19 cellular contexts compared by ENCODE assay signal in the genomic region with DNA sequence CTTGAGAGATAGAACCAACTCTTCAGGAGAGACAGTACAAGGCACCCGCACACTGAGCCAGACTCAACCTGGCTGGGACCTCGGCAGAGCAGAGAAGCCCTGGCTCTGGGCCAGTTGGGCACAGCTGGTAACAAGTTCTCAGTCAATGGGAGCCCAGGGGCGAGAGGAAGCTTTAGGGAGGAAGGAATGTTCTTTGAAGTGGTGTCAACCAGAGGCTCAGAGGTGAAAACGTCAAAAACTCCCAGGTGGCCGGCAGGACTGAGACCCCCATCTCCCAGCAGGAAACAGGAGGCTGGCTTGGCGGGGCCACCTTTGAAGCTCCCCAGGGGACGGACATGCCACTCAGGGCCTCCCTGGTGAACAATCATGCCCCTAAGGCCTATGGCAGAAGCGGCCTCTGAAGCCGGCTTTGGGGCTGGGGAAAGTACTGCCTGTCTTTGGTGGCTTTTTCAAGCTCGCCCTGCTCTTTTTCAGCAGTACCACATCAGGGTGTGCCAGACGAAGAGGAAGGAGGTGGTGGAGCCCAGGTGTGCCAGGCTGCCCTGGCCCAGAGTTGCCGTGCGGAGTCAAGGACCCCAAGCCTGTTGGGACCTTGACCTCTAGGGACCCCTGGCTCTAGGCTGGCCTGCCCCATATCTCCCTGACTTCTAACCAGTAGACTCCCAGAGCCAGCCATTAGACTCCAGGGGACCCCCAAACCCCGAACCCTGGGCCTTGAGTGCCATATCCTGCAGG. TPM values are rescaled to one million over a fixed set of nuclear protein-coding genes. Genes with fewer than 3 reads are reported as not detected.
DNase-seq lines count a peak whose midpoint lies in the region; ATAC-seq and TF ChIP-seq lines count a peak whose summit lies in the region.
"Had no signal": no experiment of that assay in that cellular context is flagged by ENCODE, and none has a peak within 500 bp of the region (broad histone marks: within the 10 kb centered on the region; RNA-seq: fewer than 3 reads in every experiment).

No MANE protein-coding gene starts in this region.

- no peak overlapping the region for H2AFZ ChIP-seq in HCT116 (ENCODE audit: low read depth, low read length, poor library complexity, severe bottlenecking)

- no peak overlapping the region for H3K27ac ChIP-seq in BLaER1 treated with 17β-estradiol and CSF1 and Interleukin-3, amounts not matched to agents 10 nM and 100 nM
- H3K27ac ChIP-seq in HCT116 (ENCODE audit: low read depth, low read length) (no peak overlapping the region), heart right ventricle (no peak overlapping the region)
- H3K27ac ChIP-seq: brain microvascular endothelial cell, C4-2B, dorsolateral prefrontal cortex, prostate gland had no signal

- H4K20me1 ChIP-seq in BLaER1 treated with 17β-estradiol and CSF1 and Interleukin-3, amounts not matched to agents 10 nM and 100 nM = peaks cover 0 to 34% (median 3%) of the 10 kb centered on the region in 11 experiments; a peak in 11 of 22 replicates
- H4K20me1 ChIP-seq in HCT116 (ENCODE audit: insufficient read depth) = no peaks in the 10 kb centered on the region

- CTCF ChIA-PET in HCT116 (lab: Charles Lee) = no interaction called here

- BruUV-seq in HCT116 (replicated peaks; lab: Mats Ljungman, UMichigan) = no TSS peak

- RAD21 ChIA-PET in HCT116 (lab: Charles Lee; ENCODE audit: low non-redundant PET in 1 of 2, low total read pairs in 2 of 2, uncharacterized antibody in 2 of 2, unreplicated experiment in 2 of 2) = no interaction called here

- no peaks in the 10 kb centered on the region for H3K9me2 ChIP-seq in HCT116 (ENCODE audit: insufficient read depth)

- no peaks in the 10 kb centered on the region for H3K27me3 ChIP-seq in BLaER1 treated with 17β-estradiol and CSF1 and Interleukin-3, amounts not matched to agents 10 nM and 100 nM
- H3K27me3 ChIP-seq in HCT116 (ENCODE audit: insufficient read depth, low read length) (peaks cover 45% of the 10 kb centered on the region), heart right ventricle (peaks cover 0 to 5% (median 0%) of the 10 kb centered on the region in 7 donors)

- H3K4me3 ChIP-seq in BLaER1 treated with 17β-estradiol and CSF1 and Interleukin-3, amounts not matched to agents 10 nM and 100 nM = no peak overlapping the region
- H3K4me3 ChIP-seq in HCT116 (replicated peaks in 1 of 2; ENCODE audit: low read depth in 1 of 2, low read length in 2 of 2) (no peak overlapping the region), heart right ventricle (no peak overlapping the region)
- H3K4me3 ChIP-seq: dorsolateral prefrontal cortex, prostate gland had no signal

- intact Hi-C loops in HCT116 (cut with micrococcal nuclease) = no loop called here
- intact Hi-C loops in heart right ventricle (cut with DNase I) = no loop called here

- H3K9me3 ChIP-seq in BLaER1 treated with 17β-estradiol and CSF1 and Interleukin-3, amounts not matched to agents 10 nM and 100 nM (replicated peaks in 1 of 11) = no peaks in the 10 kb centered on the region
- no peaks in the 10 kb centered on the region for H3K9me3 ChIP-seq in HCT116 (ENCODE audit: control insufficient read depth in 1 of 2, insufficient read depth in 1 of 2, low read depth in 1 of 2, low read length in 2 of 2)
- H3K9me3 ChIP-seq in heart right ventricle = no peaks in the 10 kb centered on the region
- H3K9me3 ChIP-seq: prostate gland had no signal

- 49 to 54% methylated on average over 14 of the region's 14 CpGs for WGBS in heart right ventricle, 2 donors

- H3K9ac ChIP-seq in BLaER1 treated with 17β-estradiol and CSF1 and Interleukin-3, amounts not matched to agents 10 nM and 100 nM = no peak overlapping the region
- H3K9ac ChIP-seq in HCT116 (ENCODE audit: low read length) = no peak overlapping the region

- no peaks in the 10 kb centered on the region for H3K36me3 ChIP-seq in BLaER1 treated with 17β-estradiol and CSF1 and Interleukin-3, amounts not matched to agents 10 nM and 100 nM
- H3K36me3 ChIP-seq in HCT116 (ENCODE audit: control insufficient read depth in 1 of 2, insufficient read depth in 2 of 2, low read length in 2 of 2) (no peaks in the 10 kb centered on the region), heart right ventricle (no peaks in the 10 kb centered on the region)
- H3K36me3 ChIP-seq: brain microvascular endothelial cell, prostate gland had no signal

- H3K4me1 ChIP-seq in BLaER1 treated with 17β-estradiol and CSF1 and Interleukin-3, amounts not matched to agents 10 nM and 100 nM = peaks cover 6 to 28% (median 20%) of the 10 kb centered on the region in 10 experiments; a peak in 18 of 20 replicates
- H3K4me1 ChIP-seq in HCT116 (ENCODE audit: control insufficient read depth in 1 of 2, insufficient read depth in 2 of 2, low read length in 2 of 2) (no peaks in the 10 kb centered on the region), heart right ventricle (peaks cover 0 to 14% (median 6%) of the 10 kb centered on the region in 9 donors)
- H3K4me1 ChIP-seq: prostate gland had no signal

- no peak for TF ChIP-seq POLR2A in HCT116 (IDR thresholded peaks at IDR 0.05; ENCODE audit: borderline replicate concordance, extremely low read depth, insufficient read depth, insufficient read length)

- TF ChIP-seq CTCF in HCT116 (IDR thresholded peaks at IDR 0.05 in 2 of 3, conservative IDR thresholded peaks at IDR 0.05 in 1 of 3; ENCODE audit: borderline replicate concordance in 1 of 3, insufficient read depth in 1 of 3, low read depth in 2 of 3, low read length in 2 of 3) (no peak), heart right ventricle (IDR thresholded peaks at IDR 0.05) (no peak)

- POLR2A ChIA-PET in HCT116 (lab: Charles Lee) = no interaction called here

- H3K4me2 ChIP-seq in BLaER1 treated with 17β-estradiol and CSF1 and Interleukin-3, amounts not matched to agents 10 nM and 100 nM = peak overlapping the region; percentile 1 to 90 (median 70); a peak in 19 of 22 replicates
- H3K4me2 ChIP-seq in HCT116 (ENCODE audit: low read length) = no peak overlapping the region

- ATAC-seq in HCT116 (no peak; the same call in 1 of the 2 replicates), heart right ventricle (peak in 7 of 8 donors; percentile 57 to 78 (median 72)), GM18858 (IDR thresholded peaks at IDR 0.05; ENCODE audit: unreplicated experiment) (no peak)
- ATAC-seq: Panc1, T-helper 17 cell had no signal

- TF ChIP-seq RAD21 in HCT116 (IDR thresholded peaks at IDR 0.05; ENCODE audit: low read depth) = no peak

- H3K79me2 ChIP-seq in HCT116 (ENCODE audit: insufficient read depth, low read length) = no peaks in the 10 kb centered on the region

- DNase-seq in HCT116 (ENCODE audit: low read depth, low spot score) = no peak
- peak; percentile 67 for DNase-seq in NCI-H345 treated with DMSO at 0.1 percent for 48 hours (lab: John Stamatoyannopoulos, UW; ENCODE audit: unreplicated experiment)
- DNase-seq in heart right ventricle = peak in 1 of 2 donors; percentile 58
- no peak for DNase-seq in GOT3 (lab: John Stamatoyannopoulos, UW)
- no peak for DNase-seq in HuH-7.5 (ENCODE audit: low spot score)
- DNase-seq in AML-193 (lab: John Stamatoyannopoulos, UW) = no peak
- DNase-seq: activated CD4-positive, CD25-positive, alpha-beta regulatory T cell treated with anti-CD3 and anti-CD28 coated beads, Interleukin-2, amount 50 U/mL, for 72 hours; brain microvascular endothelial cell; hippocampal formation; naive B cell; T-helper 17 cell had no signal

TF ChIP-seq in HCT116, 20 proteins besides CTCF, POLR2A, EP300 and RAD21:
- TF ChIP-seq TCF7L2 (IDR thresholded peaks at IDR 0.05; ENCODE audit: borderline replicate concordance, extremely low read depth, insufficient read depth, insufficient read length) = peak; percentile 68
- no peak for TF ChIP-seq EGR1 (IDR thresholded peaks at IDR 0.05; ENCODE audit: low read depth)
TF ChIP-seq in HCT116: peak in this region for 1.

RNA-seq across cellular contexts. Expression of gene TBC1D21, which starts 16.7 kb away (rescaled TPM):
- total RNA-seq in HCT116 (2021; ENCODE audit: unreplicated experiment) = not detected
- not detected in 2 replicates for polyA plus RNA-seq in HCT116 (2012)
- not detected for total RNA-seq in heart right ventricle
- polyA plus RNA-seq in heart right ventricle = not detected
- total RNA-seq: liver, NCI-H460, T-helper 17 cell had no signal
- polyA plus RNA-seq: liver had no signal

Comparison
In these comparisons a context has a peak if more than half of its experiments do, and no peak if none do; other contexts are left out.
1. ATAC-seq: peak in heart right ventricle (7 of 8); none in HCT116 (single experiment) and GM18858 (single experiment).